Comparison of ENCODE assay signal across 8 cellular contexts in the genomic region with DNA sequence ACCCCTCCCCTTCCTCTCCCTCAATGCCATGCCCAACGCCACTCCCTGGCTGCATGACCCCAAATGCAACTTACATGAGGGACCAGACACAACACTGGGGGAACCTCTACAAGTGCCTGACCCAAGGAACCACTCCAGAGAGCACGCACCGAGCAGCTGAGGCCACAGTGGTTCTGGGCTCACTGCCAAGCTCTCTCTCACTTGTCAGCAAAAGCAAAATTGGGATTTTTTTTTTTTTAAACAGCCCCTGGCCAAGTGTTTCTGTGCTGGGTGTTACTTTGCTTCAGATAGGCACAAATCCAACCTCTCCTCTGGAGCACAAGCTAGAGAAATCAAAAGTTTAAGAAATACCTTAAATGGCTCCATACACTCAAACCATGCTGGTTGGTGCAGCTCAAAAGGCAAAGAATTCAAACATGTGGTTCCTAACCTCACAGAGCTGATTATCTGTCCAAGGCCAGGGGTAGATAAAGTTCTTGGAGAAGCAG.
DNase-seq lines count a peak whose midpoint lies in the region; ATAC-seq and TF ChIP-seq lines count a peak whose summit lies in the region.

No MANE protein-coding gene starts in this region.

- peaks cover 18% of the 10 kb centered on the region for H3K4me1 ChIP-seq in MM.1S (ENCODE audit: low read length)
- H3K4me1 ChIP-seq in adrenal gland (replicated peaks in 1 of 2), result peaks cover 13 to 17% of the 10 kb centered on the region in 2 donors

- CTCF ChIA-PET in RWPE1 (lab: Yijun Ruan, JAX), result no interaction called here

- TF ChIP-seq CTCF in AG10803 (conservative IDR thresholded peaks at IDR 0.05; ENCODE audit: low read length) (no peak), MM.1S (IDR thresholded peaks at IDR 0.05; ENCODE audit: low read length) (no peak), adrenal gland (IDR thresholded peaks at IDR 0.05) (no peak), RWPE1 (conservative IDR thresholded peaks at IDR 0.05; ENCODE audit: low read depth) (no peak)

- no peaks in the 10 kb centered on the region for H3K36me3 ChIP-seq in MM.1S (replicated peaks; ENCODE audit: insufficient read depth, low read length)
- no peaks in the 10 kb centered on the region for H3K36me3 ChIP-seq in adrenal gland (replicated peaks in 1 of 2)

- DNase-seq in AG10803 (ENCODE audit: low read depth) (peak; percentile 34), MM.1S (peak; percentile 93), adrenal gland (peak; percentile 65 to 88 (median 81)), left kidney (ENCODE audit: low read depth, low spot score) (peak; percentile 40), RWPE1 (ENCODE audit: low spot score) (no peak), OCI-M2 (lab: John Stamatoyannopoulos, UW; ENCODE audit: unreplicated experiment) (no peak)
- no peak for DNase-seq in effector CD8-positive, alpha-beta T cell (lab: John Stamatoyannopoulos, UW)

- intact Hi-C loops in adrenal gland (cut with DNase I), result no loop called here

- no peak overlapping the region for H3K9ac ChIP-seq in MM.1S (ENCODE audit: low read length)

- WGBS in adrenal gland, 4 donors, result 3 to 7% (median 4%) methylated on average over 3 of the region's 3 CpGs

- ATAC-seq in GM18873 (IDR thresholded peaks at IDR 0.05; ENCODE audit: low FRiP score, unreplicated experiment), result no peak

- TF ChIP-seq POLR2A in adrenal gland (IDR thresholded peaks at IDR 0.05), result no peak

- H3F3A ChIP-seq in MM.1S (ENCODE audit: insufficient read depth, low read length), result no peaks in the 10 kb centered on the region

- no peak overlapping the region for H2AFZ ChIP-seq in MM.1S (ENCODE audit: low read length)

- H3K4me2 ChIP-seq in MM.1S (ENCODE audit: low read depth, low read length), result peak overlapping the region; percentile 1; the same call in 1 of the 2 replicates

- H3K27me3 ChIP-seq in MM.1S (replicated peaks; ENCODE audit: insufficient read depth, low read length) (no peaks in the 10 kb centered on the region), adrenal gland (no peaks in the 10 kb centered on the region)

- POLR2A ChIA-PET in RWPE1 (lab: Yijun Ruan, JAX; ENCODE audit: low non-redundant PET), result no interaction called here

- no peaks in the 10 kb centered on the region for H3K79me2 ChIP-seq in MM.1S (ENCODE audit: low read length)

- H3K4me3 ChIP-seq in AG10803 (ENCODE audit: low read length) (no peak overlapping the region), MM.1S (ENCODE audit: low read length) (no peak overlapping the region), adrenal gland (no peak overlapping the region)

- H3K9me3 ChIP-seq in MM.1S (replicated peaks; ENCODE audit: insufficient read depth, low read length), result no peaks in the 10 kb centered on the region
- no peaks in the 10 kb centered on the region for H3K9me3 ChIP-seq in adrenal gland (replicated peaks in 1 of 3)

- no peaks in the 10 kb centered on the region for H4K20me1 ChIP-seq in MM.1S (ENCODE audit: insufficient read depth, low read length)

- H3K9me2 ChIP-seq in MM.1S (replicated peaks; ENCODE audit: insufficient read depth, low read length), result no peaks in the 10 kb centered on the region

- H3K27ac ChIP-seq in MM.1S (ENCODE audit: low read length) (no peak overlapping the region), adrenal gland (no peak overlapping the region), RWPE1 (no peak overlapping the region)

Comparison
In these comparisons a context has a peak if more than half of its experiments do, and no peak if none do; other contexts are left out.
1. DNase-seq: peak in AG10803 (single experiment), MM.1S (single experiment), adrenal gland (7 of 7) and left kidney (single experiment); none in effector CD8-positive, alpha-beta T cell (single experiment), RWPE1 (single experiment) and OCI-M2 (single experiment).